23 cellular contexts compared by ENCODE assay signal in genomic region chr22:35578836-35579575, GRCh38. TPM values are rescaled to one million over a fixed set of nuclear protein-coding genes. Genes with fewer than 3 reads are reported as not detected.
A peak's percentile ranks its signal among the peaks of the same experiment; 100 is the strongest.
DNase-seq lines count a peak whose midpoint lies in the region; ATAC-seq, FAIRE-seq and TF ChIP-seq lines count a peak whose summit lies in the region.
"Had no signal": no experiment of that assay in that cellular context is flagged by ENCODE, and none has a peak within 500 bp of the region (broad histone marks: within the 10 kb centered on the region; RNA-seq: fewer than 3 reads in every experiment).

No MANE protein-coding gene starts in this region.

- no peak overlapping the region for H3K4me3 ChIP-seq in colonic mucosa
- no peak overlapping the region for H3K4me3 ChIP-seq in mucosa of descending colon
- H3K4me3 ChIP-seq: Peyer's patch, SJSA1 had no signal

- no peak for ATAC-seq in stimulated activated naive CD8-positive, alpha-beta T cell treated with anti-CD3 and anti-CD28 coated beads, Interleukin-15, amount 100 ng/mL, for 72 hours
- ATAC-seq in mucosa of descending colon (peak; percentile 84), natural killer cell (no peak)

- no peak overlapping the region for H3K27ac ChIP-seq in colonic mucosa
- H3K27ac ChIP-seq: Peyer's patch, SJSA1 had no signal

- no peaks in the 10 kb centered on the region for H3K9me3 Mint-ChIP-seq in stimulated activated naive CD8-positive, alpha-beta T cell treated with anti-CD3 and anti-CD28 coated beads, Interleukin-15, Interleukin-2, amounts not matched to agents 100 ng/mL and 50 ng/mL, for 24 hours
- H3K9me3 Mint-ChIP-seq in stimulated activated naive CD8-positive, alpha-beta T cell treated with anti-CD3 and anti-CD28 coated beads, Interleukin-15, amount 100 ng/mL, for 72 hours: peaks cover 0 to 5% of the 10 kb centered on the region in 2 donors
- H3K9me3 Mint-ChIP-seq in natural killer cell (no peaks in the 10 kb centered on the region), HFFc6 (no peaks in the 10 kb centered on the region)

- H3K36me3 ChIP-seq in colonic mucosa (no peaks in the 10 kb centered on the region), mucosa of descending colon (ENCODE audit: low read depth) (no peaks in the 10 kb centered on the region)
- H3K36me3 ChIP-seq: Peyer's patch, SJSA1 had no signal

- no peaks in the 10 kb centered on the region for H3K27me3 ChIP-seq in colonic mucosa
- H3K27me3 ChIP-seq: Peyer's patch, SJSA1 had no signal

- FAIRE-seq in urothelium cell line (lab: Jason Lieb, UNC): peak; percentile 9
- FAIRE-seq: A204.1, H54, HTR-8/SVneo had no signal

- H3K9me3 ChIP-seq in colonic mucosa: no peaks in the 10 kb centered on the region
- H3K9me3 ChIP-seq in mucosa of descending colon: no peaks in the 10 kb centered on the region
- H3K9me3 ChIP-seq: Peyer's patch, SJSA1 had no signal

- no peaks in the 10 kb centered on the region for H3K27me3 Mint-ChIP-seq in stimulated activated naive CD8-positive, alpha-beta T cell treated with anti-CD3 and anti-CD28 coated beads, Interleukin-15, Interleukin-2, amounts not matched to agents 100 ng/mL and 50 ng/mL, for 24 hours
- H3K27me3 Mint-ChIP-seq in stimulated activated naive CD8-positive, alpha-beta T cell treated with anti-CD3 and anti-CD28 coated beads, Interleukin-15, amount 100 ng/mL, for 72 hours: peaks cover 11% of the 10 kb centered on the region
- H3K27me3 Mint-ChIP-seq in natural killer cell (ENCODE audit: low read depth in 2 of 2) (peaks cover 0 to 9% of the 10 kb centered on the region in 2 donors), HFFc6 (ENCODE audit: insufficient read depth) (peaks cover 12% of the 10 kb centered on the region)
- H3K27me3 Mint-ChIP-seq: CD4-positive, CD25-positive, alpha-beta regulatory T cell had no signal

- no peaks in the 10 kb centered on the region for H3K4me1 ChIP-seq in colonic mucosa
- H3K4me1 ChIP-seq in mucosa of descending colon (ENCODE audit: low read depth): peaks cover 2% of the 10 kb centered on the region
- H3K4me1 ChIP-seq: SJSA1 had no signal

- no peaks in the 10 kb centered on the region for H3K4me1 Mint-ChIP-seq in stimulated activated naive CD8-positive, alpha-beta T cell treated with anti-CD3 and anti-CD28 coated beads, Interleukin-15, Interleukin-2, amounts not matched to agents 100 ng/mL and 50 ng/mL, for 24 hours (ENCODE audit: low read depth)
- no peaks in the 10 kb centered on the region for H3K4me1 Mint-ChIP-seq in stimulated activated naive CD8-positive, alpha-beta T cell treated with anti-CD3 and anti-CD28 coated beads, Interleukin-15, amount 100 ng/mL, for 72 hours
- peaks cover 0 to 4% of the 10 kb centered on the region in 2 donors for H3K4me1 Mint-ChIP-seq in natural killer cell
- H3K4me1 Mint-ChIP-seq in HFFc6 (ENCODE audit: low read depth): no peaks in the 10 kb centered on the region
- H3K4me1 Mint-ChIP-seq: B cell had no signal

- no peak overlapping the region for H3K9ac ChIP-seq in colonic mucosa (ENCODE audit: low read depth in 2 of 2, low read length in 2 of 2)

- intact Hi-C loops in colonic mucosa (cut with DNase I): no loop called here
- intact Hi-C loops in mucosa of descending colon (cut with DNase I, micrococcal nuclease): loop anchor here in 1 of 2 donors (10.0 kb wide), 1 partner anchor 134 kb away; no protein-coding TSS in a partner anchor
- intact Hi-C loops in natural killer cell (cut with micrococcal nuclease): no loop called here

- H3K4me3 Mint-ChIP-seq in stimulated activated naive CD8-positive, alpha-beta T cell treated with anti-CD3 and anti-CD28 coated beads, Interleukin-15, Interleukin-2, amounts not matched to agents 100 ng/mL and 50 ng/mL, for 24 hours: no peak overlapping the region
- no peak overlapping the region for H3K4me3 Mint-ChIP-seq in stimulated activated naive CD8-positive, alpha-beta T cell treated with anti-CD3 and anti-CD28 coated beads, Interleukin-15, amount 100 ng/mL, for 72 hours
- H3K4me3 Mint-ChIP-seq in natural killer cell: no peak overlapping the region
- no peak overlapping the region for H3K4me3 Mint-ChIP-seq in HFFc6
- H3K4me3 Mint-ChIP-seq: B cell; CD4-positive, CD25-positive, alpha-beta regulatory T cell had no signal

- TF ChIP-seq CTCF in colonic mucosa (IDR thresholded peaks at IDR 0.05) (no peak), mucosa of descending colon (IDR thresholded peaks at IDR 0.05) (no peak), natural killer cell (IDR thresholded peaks at IDR 0.05) (no peak), HFFc6 (IDR thresholded peaks at IDR 0.05) (no peak)

- peak overlapping the region; percentile 52 for H3K27ac Mint-ChIP-seq in stimulated activated naive CD8-positive, alpha-beta T cell treated with anti-CD3 and anti-CD28 coated beads, Interleukin-15, Interleukin-2, amounts not matched to agents 100 ng/mL and 50 ng/mL, for 24 hours
- H3K27ac Mint-ChIP-seq in stimulated activated naive CD8-positive, alpha-beta T cell treated with anti-CD3 and anti-CD28 coated beads, Interleukin-15, amount 100 ng/mL, for 72 hours: no peak overlapping the region
- no peak overlapping the region for H3K27ac Mint-ChIP-seq in natural killer cell
- H3K27ac Mint-ChIP-seq in HFFc6: no peak overlapping the region
- H3K27ac Mint-ChIP-seq: B cell; CD4-positive, CD25-positive, alpha-beta regulatory T cell had no signal

- DNase-seq in stimulated activated naive CD8-positive, alpha-beta T cell treated with anti-CD3 and anti-CD28 coated beads, Interleukin-15, amount 100 ng/mL, for 72 hours: no peak
- peak; percentile 65 for DNase-seq in colonic mucosa
- peak; percentile 67 to 73 (median 70) for DNase-seq in mucosa of descending colon
- DNase-seq in urothelium cell line (ENCODE audit: low spot score): no peak
- DNase-seq in T-helper 2 cell: no peak
- no peak for DNase-seq in natural killer cell
- DNase-seq in HFFc6: no peak
- DNase-seq: CD4-positive, CD25-positive, alpha-beta regulatory T cell; DMS79 treated with DMSO at 0.1 percent for 48 hours; NCI-H1105; NCI-H1694; NCI-H2081; NCI-H2171; NCI-H345; NCI-H524; NCI-H774; Peyer's patch had no signal

- H3K36me3 Mint-ChIP-seq in stimulated activated naive CD8-positive, alpha-beta T cell treated with anti-CD3 and anti-CD28 coated beads, Interleukin-15, Interleukin-2, amounts not matched to agents 100 ng/mL and 50 ng/mL, for 24 hours (ENCODE audit: low read depth): no peaks in the 10 kb centered on the region
- no peaks in the 10 kb centered on the region for H3K36me3 Mint-ChIP-seq in natural killer cell
- no peaks in the 10 kb centered on the region for H3K36me3 Mint-ChIP-seq in HFFc6 (ENCODE audit: low read depth)
- H3K36me3 Mint-ChIP-seq: CD4-positive, CD25-positive, alpha-beta regulatory T cell had no signal

RNA-seq across cellular contexts. Expression of gene MB, which starts 38.1 kb away (rescaled TPM):
- total RNA-seq in colonic mucosa: 1 to 10 TPM; 2.9 to 8.8 TPM
- 10 to 100 TPM in 2 of 3 donors, 1 to 10 TPM in 1; 2.1 to 17.2 (median 13.4) TPM for total RNA-seq in mucosa of descending colon
- not detected for total RNA-seq in natural killer cell
- total RNA-seq in HFFc6 (2021; fragmentation: NEBNext Ultra II Directional; extraction: Animal tissue kit (Norgen Biotek cat#: 25700)): not detected
- total RNA-seq: B cell; CD4-positive, CD25-positive, alpha-beta regulatory T cell; SJSA1 had no signal

RNA-seq across cellular contexts. Expression of gene RASD2, which starts 38.4 kb away (rescaled TPM):
- total RNA-seq in colonic mucosa (10 to 100 TPM in 1 of 2 donors, 1 to 10 TPM in 1; 4.2 to 10.2 TPM), mucosa of descending colon (10 to 100 TPM; 11.7 to 34.0 (median 19.2) TPM), natural killer cell (under 1 TPM; 0.20 to 0.64 (median 0.20) TPM)
- not detected for total RNA-seq in HFFc6 (2021; fragmentation: NEBNext Ultra II Directional; extraction: Animal tissue kit (Norgen Biotek cat#: 25700))
- total RNA-seq: SJSA1 had no signal

Comparison
In these comparisons a context has a peak if more than half of its experiments do, and no peak if none do; other contexts are left out.
1. DNase-seq: peak in colonic mucosa (single experiment) and mucosa of descending colon (3 of 3); none in stimulated activated naive CD8-positive, alpha-beta T cell treated with anti-CD3 and anti-CD28 coated beads, Interleukin-15, amount 100 ng/mL, for 72 hours (0 of 2), urothelium cell line (single experiment), T-helper 2 cell (0 of 5), natural killer cell (single experiment) and HFFc6 (single experiment).